In genomic region chr1:150362721-150363425, GRCh38 we compare ENCODE assay signal across 8 cellular contexts. TPM values are rescaled to one million over a fixed set of nuclear protein-coding genes. Genes with fewer than 3 reads are reported as not detected.
DNase-seq lines count a peak whose midpoint lies in the region; TF ChIP-seq lines count a peak whose summit lies in the region.

No MANE protein-coding gene starts in this region.

- H3K4me3 ChIP-seq in ectodermal cell (ENCODE audit: insufficient read depth, low read depth, low read length) (peak overlapping the region; percentile 93), neuron (ENCODE audit: low read length) (peak overlapping the region; percentile 77)

- H3K9me3 ChIP-seq in ectodermal cell (ENCODE audit: control insufficient read depth, low read length): no peaks in the 10 kb centered on the region
- no peaks in the 10 kb centered on the region for H3K9me3 ChIP-seq in neuron (ENCODE audit: low read length)

- H3K4me1 ChIP-seq in ectodermal cell (ENCODE audit: control insufficient read depth, insufficient read depth, low read length) (peaks cover 13% of the 10 kb centered on the region), neuron (ENCODE audit: insufficient read depth, low read length) (peaks cover 16% of the 10 kb centered on the region)

- intact Hi-C loops in posterior vena cava (cut with DNase I): no loop called here

- H3K36me3 ChIP-seq in ectodermal cell (ENCODE audit: control insufficient read depth, insufficient read depth, low read length): no peaks in the 10 kb centered on the region
- H3K36me3 ChIP-seq in neuron (ENCODE audit: insufficient read depth, low read length): no peaks in the 10 kb centered on the region

- 91% methylated on average over 22 of the region's 22 CpGs for WGBS in ectodermal cell, 2 experiments

- TF ChIP-seq CTCF in GM20000 (IDR thresholded peaks at IDR 0.05; ENCODE audit: extremely low read depth, missing control alignments): no peak

- H3K27ac ChIP-seq in ectodermal cell (ENCODE audit: insufficient read depth, low read depth, low read length, poor library complexity, severe bottlenecking): peak overlapping the region; percentile 99

- H3K27me3 ChIP-seq in ectodermal cell (ENCODE audit: control insufficient read depth, insufficient read depth, low read length, poor library complexity, severe bottlenecking): no peaks in the 10 kb centered on the region
- H3K27me3 ChIP-seq in neuron (ENCODE audit: insufficient read depth, low read length): no peaks in the 10 kb centered on the region

- H2AFZ ChIP-seq in neuron (ENCODE audit: low read depth, low read length): peak overlapping the region; percentile 47

- peak; percentile 76 for DNase-seq in activated effector memory CD4-positive, alpha-beta T cell treated with anti-CD3 and anti-CD28 coated beads, Interleukin-2, amount 50 U/mL, for 16 hours
- DNase-seq in activated effector memory CD4-positive, alpha-beta T cell treated with Interleukin-2 at 50 U/mL for 16 hours: no peak
- DNase-seq in RPMI7951 (ENCODE audit: low read depth) (peak; percentile 15), posterior vena cava (ENCODE audit: low spot score) (no peak), GM20000 (ENCODE audit: low spot score) (no peak), NCI-H446 (lab: John Stamatoyannopoulos, UW) (no peak)

RNA-seq across cellular contexts. Expression of gene RPRD2, which starts 1.1 kb away (rescaled TPM):
- 7.7 and 10.3 TPM in 2 replicates for total RNA-seq in RPMI7951 (2014; rRNA removed; shearing (Covaris generic))
- 36.3 TPM for polyA plus RNA-seq in ectodermal cell (2013, experiment 1 of 4)
- 40.6 TPM for polyA plus RNA-seq in ectodermal cell (2013, experiment 2 of 4)
- polyA plus RNA-seq in ectodermal cell (2013, experiment 3 of 4): 33.5 TPM
- polyA plus RNA-seq in ectodermal cell (2013, experiment 4 of 4): 37.4 TPM
- 10 to 100 TPM; 22.4 to 26.2 TPM for total RNA-seq in posterior vena cava

RNA-seq across cellular contexts. Expression of gene PRPF3, which starts 41.5 kb away (rescaled TPM):
- total RNA-seq in RPMI7951 (2014; rRNA removed; shearing (Covaris generic)): 37.9 and 40.5 TPM in 2 replicates
- polyA plus RNA-seq in ectodermal cell (2013, experiment 1 of 4): 78.7 TPM
- 70.7 TPM for polyA plus RNA-seq in ectodermal cell (2013, experiment 2 of 4)
- polyA plus RNA-seq in ectodermal cell (2013, experiment 3 of 4): 60.3 TPM
- 64.0 TPM for polyA plus RNA-seq in ectodermal cell (2013, experiment 4 of 4)
- total RNA-seq in posterior vena cava: 10 to 100 TPM; 32.4 to 39.3 TPM

Comparison
In these comparisons a context has a peak if more than half of its experiments do, and no peak if none do; other contexts are left out.
1. DNase-seq: peak in activated effector memory CD4-positive, alpha-beta T cell treated with anti-CD3 and anti-CD28 coated beads, Interleukin-2, amount 50 U/mL, for 16 hours (single experiment) and RPMI7951 (single experiment); none in activated effector memory CD4-positive, alpha-beta T cell treated with Interleukin-2 at 50 U/mL for 16 hours (single experiment), posterior vena cava (single experiment), GM20000 (single experiment) and NCI-H446 (0 of 2).